11 cellular contexts compared by ENCODE assay signal in genomic region chr1:181086926-181087325, GRCh38. TPM values are rescaled to one million over a fixed set of nuclear protein-coding genes. Genes with fewer than 3 reads are reported as not detected.
DNase-seq lines count a peak whose midpoint lies in the region; TF ChIP-seq lines count a peak whose summit lies in the region.
"Had no signal": no experiment of that assay in that cellular context is flagged by ENCODE, and none has a peak within 500 bp of the region (broad histone marks: within the 10 kb centered on the region; RNA-seq: fewer than 3 reads in every experiment).

No MANE protein-coding gene starts in this region.

- no peaks in the 10 kb centered on the region for H3K27me3 ChIP-seq in MG63
- no peaks in the 10 kb centered on the region for H3K27me3 ChIP-seq in adipocyte (replicated peaks; ENCODE audit: control insufficient read depth, insufficient read depth, low read length)
- no peaks in the 10 kb centered on the region for H3K27me3 ChIP-seq in neutrophil
- no peaks in the 10 kb centered on the region for H3K27me3 ChIP-seq in brain microvascular endothelial cell (replicated peaks)

- H3K36me3 ChIP-seq in MG63 (peaks cover 16% of the 10 kb centered on the region), adipocyte (ENCODE audit: control insufficient read depth, insufficient read depth, low read length, severe bottlenecking) (no peaks in the 10 kb centered on the region), neutrophil (no peaks in the 10 kb centered on the region), brain microvascular endothelial cell (replicated peaks) (no peaks in the 10 kb centered on the region)

- H3K4me1 ChIP-seq in adipocyte (ENCODE audit: control insufficient read depth, insufficient read depth, low read length): peaks cover 34% of the 10 kb centered on the region
- peaks cover 33 to 35% of the 10 kb centered on the region in 2 experiments for H3K4me1 ChIP-seq in neutrophil (ENCODE audit: control insufficient read depth in 1 of 2, insufficient read depth in 1 of 2, low read depth in 1 of 2, low read length in 1 of 2)

- H3K9me3 ChIP-seq in MG63 (no peaks in the 10 kb centered on the region), adipocyte (ENCODE audit: control insufficient read depth, low read length) (no peaks in the 10 kb centered on the region), neutrophil (no peaks in the 10 kb centered on the region)

- DNase-seq in CD1c-positive myeloid dendritic cell (ENCODE audit: extremely low spot score) (peak; percentile 88), MG63 (peak; percentile 53), adipocyte (ENCODE audit: low read depth) (peak; percentile 75), brain microvascular endothelial cell (no peak), NCI-H69 (lab: John Stamatoyannopoulos, UW) (no peak), NCI-H1417 (lab: John Stamatoyannopoulos, UW) (no peak), NCI-H187 (lab: John Stamatoyannopoulos, UW) (no peak)
- DNase-seq: DMS79, NCI-H1092 treated with DMSO at 0.1 percent for 48 hours had no signal

- no peak overlapping the region for H3K4me3 ChIP-seq in MG63
- H3K4me3 ChIP-seq in adipocyte (ENCODE audit: low read length): no peak overlapping the region
- H3K4me3 ChIP-seq in neutrophil (ENCODE audit: low read depth in 1 of 2, low read length in 1 of 2): peak overlapping the region in 1 of 2 experiments; percentile 97
- H3K4me3 ChIP-seq in brain microvascular endothelial cell (ENCODE audit: low read depth, low read length): no peak overlapping the region

- H3K9ac ChIP-seq in adipocyte (ENCODE audit: low read length): no peak overlapping the region

- no peak for TF ChIP-seq CTCF in neutrophil (IDR thresholded peaks at IDR 0.05)
- no peak for TF ChIP-seq CTCF in brain microvascular endothelial cell (IDR thresholded peaks at IDR 0.05; ENCODE audit: low read depth, low read length, missing control alignments)

- H3K27ac ChIP-seq in neutrophil (peak overlapping the region; percentile 93), brain microvascular endothelial cell (no peak overlapping the region)

- in situ Hi-C loops in brain microvascular endothelial cell (cut with HindIII; ENCODE audit: low pct_ligation_motif_present, low sequenced_read_pairs): no loop called here

RNA-seq across cellular contexts. Expression of gene IER5, which starts 1.6 kb away (rescaled TPM):
- total RNA-seq in MG63 (2014; rRNA removed; shearing (Covaris generic); ENCODE audit: low replicate concordance): 10.5 and 17.8 TPM in 2 replicates

RNA-seq across cellular contexts. Expression of gene MR1, which starts 53.1 kb away (rescaled TPM):
- total RNA-seq in MG63 (2014; rRNA removed; shearing (Covaris generic); ENCODE audit: low replicate concordance): 7.6 and 15.3 TPM in 2 replicates
- total RNA-seq: H1 had no signal

Comparison
In these comparisons a context has a peak if more than half of its experiments do, and no peak if none do; other contexts are left out.
1. DNase-seq: peak in CD1c-positive myeloid dendritic cell (single experiment), MG63 (single experiment) and adipocyte (single experiment); none in brain microvascular endothelial cell (single experiment), NCI-H69 (single experiment), NCI-H1417 (0 of 3) and NCI-H187 (0 of 2).